In the genomic region with DNA sequence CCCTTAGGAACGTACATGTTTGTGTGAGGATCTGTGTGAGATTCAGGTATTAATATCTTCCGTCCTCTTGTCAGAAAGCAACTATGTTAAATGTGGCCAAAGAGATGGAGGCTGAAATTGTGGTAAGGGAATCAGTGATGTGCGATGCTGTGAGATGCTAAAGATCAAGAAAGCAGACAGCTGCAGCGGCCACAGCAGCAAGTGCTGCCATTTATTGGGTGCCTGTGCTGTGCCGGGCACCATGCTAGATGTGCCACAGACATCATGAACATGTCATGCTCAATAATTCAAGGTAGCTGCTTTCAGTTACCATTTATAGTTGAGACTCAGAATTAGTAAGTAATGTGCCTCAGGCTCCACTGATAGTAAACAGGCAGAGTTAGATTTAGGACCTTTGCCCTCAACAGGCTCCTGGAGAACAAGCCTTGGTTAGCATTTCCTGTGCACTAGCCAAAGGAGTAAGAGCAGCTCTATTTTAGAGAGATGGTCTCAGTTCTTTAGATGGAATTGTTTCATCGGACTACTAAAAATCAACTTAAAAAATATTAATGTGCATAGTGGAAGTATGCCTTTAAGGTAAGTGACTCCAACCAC, we compare ENCODE assay signal across 18 cellular contexts.
"Had no signal": no experiment of that assay in that cellular context is flagged by ENCODE, and none has a peak within 500 bp of the region (broad histone marks: within the 10 kb centered on the region; RNA-seq: fewer than 3 reads in every experiment).

No MANE protein-coding gene starts in this region.

- H3K4me1 ChIP-seq: foreskin keratinocyte had no signal

- H3K9me3 ChIP-seq: left lung had no signal

- H3K4me3 Mint-ChIP-seq: activated B cell treated with CpG ODN at 0.5 μM for 24 hours; activated CD4-positive, alpha-beta memory T cell treated with anti-CD3 and anti-CD28 coated beads for 36 hours; activated naive CD4-positive, alpha-beta T cell treated with anti-CD3 and anti-CD28 coated beads, Interleukin-2, amount 10 ng/mL, durations not matched to agents 7 days and 5 days; activated T-cell treated with anti-CD3 and anti-CD28 coated beads, Interleukin-2, amount 50 U/mL, for 72 hours; endodermal cell had no signal

- H3K9me3 Mint-ChIP-seq: activated B cell treated with CpG ODN at 0.5 μM for 24 hours; activated CD4-positive, alpha-beta memory T cell treated with anti-CD3 and anti-CD28 coated beads for 36 hours; activated naive CD4-positive, alpha-beta T cell treated with anti-CD3 and anti-CD28 coated beads, Interleukin-2, amount 10 ng/mL, durations not matched to agents 7 days and 5 days; activated T-cell treated with anti-CD3 and anti-CD28 coated beads, Interleukin-2, amount 50 U/mL, for 72 hours had no signal

- ATAC-seq: activated T-cell treated with anti-CD3 and anti-CD28 coated beads, Interleukin-2, amount 50 U/mL, for 72 hours; foreskin keratinocyte; left lung had no signal

- H3K27ac Mint-ChIP-seq: activated B cell treated with CpG ODN at 0.5 μM for 24 hours; activated CD4-positive, alpha-beta memory T cell treated with anti-CD3 and anti-CD28 coated beads for 36 hours; activated T-cell treated with anti-CD3 and anti-CD28 coated beads, Interleukin-2, amount 50 U/mL, for 72 hours; endodermal cell had no signal

- H3K4me1 Mint-ChIP-seq: activated B cell treated with CpG ODN at 0.5 μM for 24 hours had no signal

- H3K27ac ChIP-seq: coronary artery, foreskin keratinocyte, left lung had no signal

- H3K27me3 Mint-ChIP-seq: activated B cell treated with CpG ODN at 0.5 μM for 24 hours; activated CD4-positive, alpha-beta memory T cell treated with anti-CD3 and anti-CD28 coated beads for 36 hours; activated naive CD4-positive, alpha-beta T cell treated with anti-CD3 and anti-CD28 coated beads, Interleukin-2, amount 10 ng/mL, durations not matched to agents 7 days and 5 days had no signal

- H3K27me3 ChIP-seq: foreskin keratinocyte, left lung had no signal

- H3K4me3 ChIP-seq: coronary artery, left lung, lung had no signal

- DNase-seq: activated B cell treated with CpG ODN at 0.5 μM for 24 hours; activated CD4-positive, alpha-beta memory T cell treated with anti-CD3 and anti-CD28 coated beads for 36 hours; activated CD4-positive, alpha-beta T cell treated with anti-CD3 and anti-CD28 coated beads for 4 hours; activated effector memory CD4-positive, alpha-beta T cell treated with Interleukin-2 at 50 U/mL for 16 hours; activated naive CD4-positive, alpha-beta T cell treated with anti-CD3 and anti-CD28 coated beads, Interleukin-2, amount 10 ng/mL, durations not matched to agents 7 days and 5 days; activated T-cell treated with anti-CD3 and anti-CD28 coated beads, Interleukin-2, amount 50 U/mL, for 72 hours; cerebellar nuclear complex; endodermal cell; erythroblast; foreskin keratinocyte; kidney; left lung; occipital lobe; stimulated activated CD4-positive, alpha-beta T cell treated with anti-CD3 and anti-CD28 coated beads, Interleukin-4, amount 100 ng/mL, for 24 hours; stimulated activated naive CD4-positive, alpha-beta T cell treated with Interleukin-2 at 50 U/mL for 16 hours; T-helper 9 cell had no signal
